In the genomic region with DNA sequence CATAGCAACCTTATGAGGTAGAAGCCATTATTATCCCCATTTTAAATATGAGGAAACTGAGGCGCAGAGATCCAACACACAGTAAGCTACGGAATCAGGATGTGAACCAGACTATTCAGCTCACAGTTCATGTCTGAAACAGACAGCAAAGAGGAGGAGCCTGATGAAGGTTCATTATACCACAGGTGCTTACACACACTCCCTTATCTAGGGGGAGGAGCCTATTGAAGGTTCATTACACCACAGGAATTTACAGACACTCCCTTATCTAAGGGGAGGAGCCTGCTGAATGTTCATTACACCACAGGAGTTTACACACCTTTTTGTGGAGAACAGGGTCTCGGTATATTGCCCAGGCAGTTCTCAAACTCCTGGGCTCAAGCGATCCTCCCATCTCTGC, we compare ENCODE assay signal across 13 cellular contexts. TPM values are rescaled to one million over a fixed set of nuclear protein-coding genes. Genes with fewer than 3 reads are reported as not detected.
DNase-seq lines count a peak whose midpoint lies in the region; ATAC-seq, FAIRE-seq and TF ChIP-seq lines count a peak whose summit lies in the region.
"Had no signal": no experiment of that assay in that cellular context is flagged by ENCODE, and none has a peak within 500 bp of the region (broad histone marks: within the 10 kb centered on the region; RNA-seq: fewer than 3 reads in every experiment).

No MANE protein-coding gene starts in this region.

- no peak overlapping the region for H2BK120ac ChIP-seq in H1 (replicated peaks; ENCODE audit: low read depth, low read length)

- 62% methylated on average over 4 of the region's 4 CpGs; no CpG with 5 or more reads in 1 of the 2 experiments for WGBS in H1 (ENCODE audit: extremely low coverage in 1 of 2, insufficient coverage in 1 of 2, insufficient read length in 1 of 2, insufficient replicate concordance in 2 of 2, low coverage in 1 of 2, low lambda C conversion rate in 2 of 2, missing lambda C conversion rate in 1 of 2), 2 experiments

- no peaks in the 10 kb centered on the region for H3K36me3 ChIP-seq in H1 (ENCODE audit: control insufficient read depth in 2 of 4, insufficient read depth in 4 of 4, low read length in 3 of 4)
- H3K36me3 ChIP-seq: spleen had no signal

- H4K91ac ChIP-seq in H1 (replicated peaks; ENCODE audit: insufficient read length, low read length): no peak overlapping the region

- no peak overlapping the region for H3K27ac Mint-ChIP-seq in activated CD4-positive, alpha-beta T cell treated with anti-CD3 and anti-CD28 coated beads for 36 hours
- H3K27ac Mint-ChIP-seq in activated CD4-positive, alpha-beta T cell treated with anti-CD3 and anti-CD28 coated beads, Interleukin-2, amount 10 ng/mL, durations not matched to agents 24 days and 14 days: no peak overlapping the region
- no peak overlapping the region for H3K27ac Mint-ChIP-seq in stimulated activated naive B cell treated with anti-CD40 and anti-IgM and Interleukin-4, amounts not matched to agents 10 μg/mL and 1 μg/mL and 100 μg/mL, for 72 hours
- no peak overlapping the region for H3K27ac Mint-ChIP-seq in T-helper 2 cell treated with Interferon-gamma antibody and Interleukin-4, amounts not matched to agents 5 μg/mL and 100 μg/mL, for 36 hours
- H3K27ac Mint-ChIP-seq in activated T-helper 2 cell treated with anti-CD3 and anti-CD28 coated beads, Interferon-gamma antibody, Interleukin-2, Interleukin-4, amounts not matched to agents 10 μg/mL and 5 μg/mL and 100 μg/mL, durations not matched to agents 14 hours and 24 hours and 36 hours: no peak overlapping the region
- H3K27ac Mint-ChIP-seq: activated naive CD8-positive, alpha-beta T cell; B cell had no signal

- no peak overlapping the region for H4K8ac ChIP-seq in H1 (ENCODE audit: extremely low read depth, insufficient read depth, low read length)

- no peak overlapping the region for H3K14ac ChIP-seq in H1 (ENCODE audit: insufficient read length)

- no peaks in the 10 kb centered on the region for H3K27me3 Mint-ChIP-seq in activated CD4-positive, alpha-beta T cell treated with anti-CD3 and anti-CD28 coated beads for 36 hours
- H3K27me3 Mint-ChIP-seq in activated CD4-positive, alpha-beta T cell treated with anti-CD3 and anti-CD28 coated beads, Interleukin-2, amount 10 ng/mL, durations not matched to agents 24 days and 14 days: no peaks in the 10 kb centered on the region
- H3K27me3 Mint-ChIP-seq in stimulated activated naive B cell treated with anti-CD40 and anti-IgM and Interleukin-4, amounts not matched to agents 10 μg/mL and 1 μg/mL and 100 μg/mL, for 72 hours: no peaks in the 10 kb centered on the region
- H3K27me3 Mint-ChIP-seq in T-helper 2 cell treated with Interferon-gamma antibody and Interleukin-4, amounts not matched to agents 5 μg/mL and 100 μg/mL, for 36 hours (ENCODE audit: low read depth): no peaks in the 10 kb centered on the region
- no peaks in the 10 kb centered on the region for H3K27me3 Mint-ChIP-seq in activated T-helper 2 cell treated with anti-CD3 and anti-CD28 coated beads, Interferon-gamma antibody, Interleukin-2, Interleukin-4, amounts not matched to agents 10 μg/mL and 5 μg/mL and 100 μg/mL, durations not matched to agents 14 hours and 24 hours and 36 hours (ENCODE audit: low read depth)
- H3K27me3 Mint-ChIP-seq: activated naive CD8-positive, alpha-beta T cell; B cell had no signal

- no peak for TF ChIP-seq EP300 in H1 (IDR thresholded peaks at IDR 0.05; ENCODE audit: borderline replicate concordance in 1 of 2, low read depth in 2 of 2, low read length in 2 of 2)

- no peak overlapping the region for H3K4me3 ChIP-seq in NB4 (ENCODE audit: low read depth, low read length)
- no peak overlapping the region for H3K4me3 ChIP-seq in H1 (ENCODE audit: extremely low read depth in 1 of 4, insufficient read depth in 2 of 4, low read depth in 3 of 4, low read length in 4 of 4)
- H3K4me3 ChIP-seq: spleen had no signal

- H3K4ac ChIP-seq in H1 (replicated peaks; ENCODE audit: insufficient read length, low read depth, low read length): no peak overlapping the region

- ATAC-seq in activated CD4-positive, alpha-beta T cell treated with anti-CD3 and anti-CD28 coated beads for 36 hours: peak; percentile 83
- peak; percentile 57 to 78 for ATAC-seq in stimulated activated naive B cell treated with anti-CD40 and anti-IgM and Interleukin-4, amounts not matched to agents 10 μg/mL and 1 μg/mL and 100 μg/mL, for 72 hours (replicated peaks)
- ATAC-seq: Panc1 had no signal

- no peak for DNase-seq in activated CD4-positive, alpha-beta T cell treated with anti-CD3 and anti-CD28 coated beads for 36 hours
- DNase-seq in activated CD4-positive, alpha-beta T cell treated with anti-CD3 and anti-CD28 coated beads, Interleukin-2, amount 10 ng/mL, durations not matched to agents 24 days and 14 days: no peak
- peak; percentile 62 for DNase-seq in NB4 (ENCODE audit: low read depth)
- DNase-seq in H1 (ENCODE audit: low read depth in 1 of 2, low spot score in 2 of 2): no peak
- no peak for DNase-seq in stimulated activated naive B cell treated with anti-CD40 and anti-IgM and Interleukin-4, amounts not matched to agents 10 μg/mL and 1 μg/mL and 100 μg/mL, for 72 hours
- DNase-seq in activated naive CD4-positive, alpha-beta T cell (lab: John Stamatoyannopoulos, UW): no peak
- DNase-seq in T-helper 2 cell treated with Interferon-gamma antibody and Interleukin-4, amounts not matched to agents 5 μg/mL and 100 μg/mL, for 36 hours (ENCODE audit: low spot score): no peak
- DNase-seq in activated T-helper 2 cell treated with anti-CD3 and anti-CD28 coated beads, Interferon-gamma antibody, Interleukin-2, Interleukin-4, amounts not matched to agents 10 μg/mL and 5 μg/mL and 100 μg/mL, durations not matched to agents 14 hours and 24 hours and 36 hours (ENCODE audit: low spot score): no peak
- DNase-seq: NCI-H1436 had no signal

- H3K9me3 ChIP-seq in H1 (ENCODE audit: insufficient read depth in 2 of 2, low read depth in 1 of 2, low read length in 1 of 2): peaks cover 8 to 9% of the 10 kb centered on the region in 2 experiments; a peak in 2 of 4 replicates

- peaks cover 5% of the 10 kb centered on the region for H3K9me3 Mint-ChIP-seq in activated CD4-positive, alpha-beta T cell treated with anti-CD3 and anti-CD28 coated beads for 36 hours (ENCODE audit: low read depth)
- peaks cover 17% of the 10 kb centered on the region for H3K9me3 Mint-ChIP-seq in activated CD4-positive, alpha-beta T cell treated with anti-CD3 and anti-CD28 coated beads, Interleukin-2, amount 10 ng/mL, durations not matched to agents 24 days and 14 days
- H3K9me3 Mint-ChIP-seq in stimulated activated naive B cell treated with anti-CD40 and anti-IgM and Interleukin-4, amounts not matched to agents 10 μg/mL and 1 μg/mL and 100 μg/mL, for 72 hours: peaks cover 3 to 8% of the 10 kb centered on the region in 2 donors
- peaks cover 6% of the 10 kb centered on the region for H3K9me3 Mint-ChIP-seq in T-helper 2 cell treated with Interferon-gamma antibody and Interleukin-4, amounts not matched to agents 5 μg/mL and 100 μg/mL, for 36 hours
- H3K9me3 Mint-ChIP-seq in activated T-helper 2 cell treated with anti-CD3 and anti-CD28 coated beads, Interferon-gamma antibody, Interleukin-2, Interleukin-4, amounts not matched to agents 10 μg/mL and 5 μg/mL and 100 μg/mL, durations not matched to agents 14 hours and 24 hours and 36 hours: peaks cover 18% of the 10 kb centered on the region

- no peak overlapping the region for H3K27ac ChIP-seq in H1 (ENCODE audit: low read depth, low read length)
- H3K27ac ChIP-seq: spleen had no signal

- no peak for TF ChIP-seq RAD21 in H1 (IDR thresholded peaks at IDR 0.05 in 1 of 2, conservative IDR thresholded peaks at IDR 0.05 in 1 of 2; ENCODE audit: low read depth in 2 of 2, low read length in 2 of 2)

- TF ChIP-seq POLR2A in NB4 (IDR thresholded peaks at IDR 0.05; ENCODE audit: extremely low read depth, insufficient read length) (no peak), H1 (IDR thresholded peaks at IDR 0.05; ENCODE audit: control extremely low read depth in 1 of 2, low read depth in 2 of 2, low read length in 2 of 2) (no peak)

- H2AK5ac ChIP-seq in H1 (ENCODE audit: low read depth, low read length): no peak overlapping the region

- CTCF ChIA-PET in activated CD4-positive, alpha-beta T cell treated with anti-CD3 and anti-CD28 coated beads for 36 hours (lab: Charles Lee): no interaction called here
- CTCF ChIA-PET in H1 (lab: Charles Lee; ENCODE audit: partially characterized antibody): interaction anchor here (1.4 to 1.7 kb wide), 3 partner anchors 11 to 61 kb away, joined by 4 to 6 read pairs (median 5); no protein-coding TSS in a partner anchor

- H3K27me3 ChIP-seq in H1 (replicated peaks in 1 of 4; ENCODE audit: control insufficient read depth in 3 of 4, extremely low read depth in 1 of 4, insufficient read depth in 3 of 4, low read length in 3 of 4): peaks cover 0 to 2% (median 0%) of the 10 kb centered on the region in 4 experiments; a peak in 2 of 7 replicates
- H3K27me3 ChIP-seq: spleen had no signal

- H2BK5ac ChIP-seq in H1 (ENCODE audit: low read depth, low read length): no peak overlapping the region

- H2AFZ ChIP-seq in H1 (ENCODE audit: low read length): no peak overlapping the region

- peaks cover 4% of the 10 kb centered on the region; the same call in 1 of the 2 replicates for H3K23me2 ChIP-seq in H1 (ENCODE audit: low read depth, low read length)

- H2BK15ac ChIP-seq in H1 (ENCODE audit: low read length): no peak overlapping the region

- peaks cover 0 to 5% (median 2%) of the 10 kb centered on the region in 4 experiments; a peak in 3 of 7 replicates for H3K4me1 ChIP-seq in H1 (replicated peaks in 1 of 4; ENCODE audit: control insufficient read depth in 3 of 4, insufficient read depth in 4 of 4, low read length in 3 of 4)

- FAIRE-seq in H1 (lab: Jason Lieb, UNC): peak; percentile 39

- H3K79me2 ChIP-seq in H1 (ENCODE audit: control insufficient read depth in 1 of 2, insufficient read depth in 2 of 2, low read length in 2 of 2): no peaks in the 10 kb centered on the region

- H3K23ac ChIP-seq in H1 (ENCODE audit: insufficient read length): no peak overlapping the region

- POLR2A ChIA-PET in activated CD4-positive, alpha-beta T cell treated with anti-CD3 and anti-CD28 coated beads for 36 hours (lab: Charles Lee): no interaction called here
- POLR2A ChIA-PET in H1 (lab: Charles Lee; ENCODE audit: partially characterized antibody): no interaction called here

- H4K20me1 ChIP-seq in H1 (replicated peaks in 1 of 2; ENCODE audit: control insufficient read depth in 1 of 2, insufficient read depth in 2 of 2, low read length in 2 of 2): peaks cover 0 to 2% of the 10 kb centered on the region in 2 experiments

- H3K56ac ChIP-seq in H1 (replicated peaks; ENCODE audit: insufficient read length, low read depth, low read length): no peak overlapping the region

- intact Hi-C loops in activated CD4-positive, alpha-beta T cell treated with anti-CD3 and anti-CD28 coated beads for 36 hours (cut with DNase I, micrococcal nuclease): loop anchor here in 1 of 2 experiments (5.0 kb wide), 1 partner anchor 733 kb away; no protein-coding TSS in a partner anchor
- intact Hi-C loops in activated CD4-positive, alpha-beta T cell treated with anti-CD3 and anti-CD28 coated beads, Interleukin-2, amount 10 ng/mL, durations not matched to agents 24 days and 14 days (cut with micrococcal nuclease): no loop called here
- intact Hi-C loops in activated T-helper 2 cell treated with anti-CD3 and anti-CD28 coated beads, Interferon-gamma antibody, Interleukin-2, Interleukin-4, amounts not matched to agents 10 μg/mL and 5 μg/mL and 100 μg/mL, durations not matched to agents 14 hours and 24 hours and 36 hours (cut with micrococcal nuclease): no loop called here

- no peak overlapping the region for H2BK12ac ChIP-seq in H1 (ENCODE audit: low read depth, low read length)

- H4K5ac ChIP-seq in H1 (ENCODE audit: insufficient read length, low read depth, low read length): no peak overlapping the region

- H3K18ac ChIP-seq in H1 (ENCODE audit: extremely low read depth, low read length): no peak overlapping the region; the same call in 1 of the 2 replicates

- TF ChIP-seq CTCF in NB4 (IDR thresholded peaks at IDR 0.05; ENCODE audit: low read depth, low read length) (no peak), H1 (IDR thresholded peaks at IDR 0.05; ENCODE audit: control extremely low read depth in 1 of 3, insufficient read depth in 1 of 3, low read depth in 1 of 3, low read length in 3 of 3) (no peak)

- no peak overlapping the region for H3K4me2 ChIP-seq in H1 (ENCODE audit: insufficient read depth in 1 of 2, low read depth in 2 of 2, low read length in 2 of 2)

- H3K9ac ChIP-seq in H1 (replicated peaks in 1 of 4; ENCODE audit: extremely low read depth in 1 of 4, low read depth in 3 of 4, low read length in 3 of 4): no peak overlapping the region

- no peaks in the 10 kb centered on the region for H3K4me1 Mint-ChIP-seq in activated CD4-positive, alpha-beta T cell treated with anti-CD3 and anti-CD28 coated beads for 36 hours
- H3K4me1 Mint-ChIP-seq in activated CD4-positive, alpha-beta T cell treated with anti-CD3 and anti-CD28 coated beads, Interleukin-2, amount 10 ng/mL, durations not matched to agents 24 days and 14 days: peaks cover 9% of the 10 kb centered on the region
- H3K4me1 Mint-ChIP-seq in stimulated activated naive B cell treated with anti-CD40 and anti-IgM and Interleukin-4, amounts not matched to agents 10 μg/mL and 1 μg/mL and 100 μg/mL, for 72 hours: peaks cover 7 to 9% of the 10 kb centered on the region in 2 donors
- peaks cover 2% of the 10 kb centered on the region for H3K4me1 Mint-ChIP-seq in T-helper 2 cell treated with Interferon-gamma antibody and Interleukin-4, amounts not matched to agents 5 μg/mL and 100 μg/mL, for 36 hours (ENCODE audit: low read depth)
- peaks cover 11% of the 10 kb centered on the region for H3K4me1 Mint-ChIP-seq in activated T-helper 2 cell treated with anti-CD3 and anti-CD28 coated beads, Interferon-gamma antibody, Interleukin-2, Interleukin-4, amounts not matched to agents 10 μg/mL and 5 μg/mL and 100 μg/mL, durations not matched to agents 14 hours and 24 hours and 36 hours (ENCODE audit: low read depth)
- H3K4me1 Mint-ChIP-seq: B cell had no signal

- H2BK20ac ChIP-seq in H1 (ENCODE audit: low read length): no peak overlapping the region

- no peaks in the 10 kb centered on the region for H3K79me1 ChIP-seq in H1 (ENCODE audit: low read depth, low read length)

- H3K4me3 Mint-ChIP-seq in activated CD4-positive, alpha-beta T cell treated with anti-CD3 and anti-CD28 coated beads for 36 hours: no peak overlapping the region
- H3K4me3 Mint-ChIP-seq in activated CD4-positive, alpha-beta T cell treated with anti-CD3 and anti-CD28 coated beads, Interleukin-2, amount 10 ng/mL, durations not matched to agents 24 days and 14 days: no peak overlapping the region
- H3K4me3 Mint-ChIP-seq in stimulated activated naive B cell treated with anti-CD40 and anti-IgM and Interleukin-4, amounts not matched to agents 10 μg/mL and 1 μg/mL and 100 μg/mL, for 72 hours: no peak overlapping the region
- no peak overlapping the region for H3K4me3 Mint-ChIP-seq in T-helper 2 cell treated with Interferon-gamma antibody and Interleukin-4, amounts not matched to agents 5 μg/mL and 100 μg/mL, for 36 hours
- no peak overlapping the region for H3K4me3 Mint-ChIP-seq in activated T-helper 2 cell treated with anti-CD3 and anti-CD28 coated beads, Interferon-gamma antibody, Interleukin-2, Interleukin-4, amounts not matched to agents 10 μg/mL and 5 μg/mL and 100 μg/mL, durations not matched to agents 14 hours and 24 hours and 36 hours (ENCODE audit: low read depth)
- H3K4me3 Mint-ChIP-seq: activated naive CD8-positive, alpha-beta T cell; B cell had no signal

- H3K36me3 Mint-ChIP-seq in activated CD4-positive, alpha-beta T cell treated with anti-CD3 and anti-CD28 coated beads for 36 hours (ENCODE audit: low read depth): peaks cover 11% of the 10 kb centered on the region
- peaks cover 20% of the 10 kb centered on the region for H3K36me3 Mint-ChIP-seq in activated CD4-positive, alpha-beta T cell treated with anti-CD3 and anti-CD28 coated beads, Interleukin-2, amount 10 ng/mL, durations not matched to agents 24 days and 14 days (ENCODE audit: low read depth)
- H3K36me3 Mint-ChIP-seq in stimulated activated naive B cell treated with anti-CD40 and anti-IgM and Interleukin-4, amounts not matched to agents 10 μg/mL and 1 μg/mL and 100 μg/mL, for 72 hours: peaks cover 7 to 22% of the 10 kb centered on the region in 2 donors
- peaks cover 21% of the 10 kb centered on the region for H3K36me3 Mint-ChIP-seq in T-helper 2 cell treated with Interferon-gamma antibody and Interleukin-4, amounts not matched to agents 5 μg/mL and 100 μg/mL, for 36 hours (ENCODE audit: low read depth)
- peaks cover 30% of the 10 kb centered on the region for H3K36me3 Mint-ChIP-seq in activated T-helper 2 cell treated with anti-CD3 and anti-CD28 coated beads, Interferon-gamma antibody, Interleukin-2, Interleukin-4, amounts not matched to agents 10 μg/mL and 5 μg/mL and 100 μg/mL, durations not matched to agents 14 hours and 24 hours and 36 hours (ENCODE audit: low read depth)

RNA-seq across cellular contexts. Expression of gene C16orf95, which starts 21.9 kb away (rescaled TPM):
- 10 to 100 TPM in 1 of 2 experiments, 1 to 10 TPM in 1; 5.6 to 12.8 TPM for total RNA-seq in activated CD4-positive, alpha-beta T cell treated with anti-CD3 and anti-CD28 coated beads for 36 hours
- 10.9 and 11.1 TPM in 2 replicates for total RNA-seq in activated CD4-positive, alpha-beta T cell treated with anti-CD3 and anti-CD28 coated beads, Interleukin-2, amount 10 ng/mL, durations not matched to agents 24 days and 14 days
- total RNA-seq in H1 (2021; fragmentation: NEBNext Ultra II Directional; extraction: Animal tissue kit (Norgen Biotek cat#: 25700)): 5.4 and 6.0 TPM in 2 replicates
- 5.0 and 8.4 TPM in 2 replicates for polyA plus RNA-seq in H1 (2011; rRNA removed)
- polyA plus RNA-seq in H1 (2011; cell fraction: cytosol; rRNA removed): 4.1 TPM
- polyA plus RNA-seq in H1 (2011; cell fraction: nucleus; rRNA removed): 4.6 TPM
- 3.8 to 6.0 TPM (median 4.6 TPM) in 4 replicates for polyA plus RNA-seq in H1 (2012, experiment 1 of 2)
- 6.0 TPM for polyA plus RNA-seq in H1 (2012, experiment 2 of 2)
- 4.1 TPM for polyA plus RNA-seq in H1 (2013, experiment 1 of 2)
- polyA plus RNA-seq in H1 (2013, experiment 2 of 2): 4.7 TPM
- 1.6 and 2.3 TPM in 2 replicates for polyA minus RNA-seq in H1 (2011; rRNA and poly(A)+ RNA removed)
- polyA minus RNA-seq in H1 (2011; cell fraction: cytosol; rRNA and poly(A)+ RNA removed): 2.8 TPM
- 4.9 TPM for polyA minus RNA-seq in H1 (2011; cell fraction: nucleus; rRNA and poly(A)+ RNA removed)
- 12.3 and 12.4 TPM in 2 replicates for total RNA-seq in activated T-helper 2 cell treated with anti-CD3 and anti-CD28 coated beads, Interferon-gamma antibody, Interleukin-2, Interleukin-4, amounts not matched to agents 10 μg/mL and 5 μg/mL and 100 μg/mL, durations not matched to agents 14 hours and 24 hours and 36 hours
